4 cellular contexts compared by ENCODE assay signal in the genomic region with DNA sequence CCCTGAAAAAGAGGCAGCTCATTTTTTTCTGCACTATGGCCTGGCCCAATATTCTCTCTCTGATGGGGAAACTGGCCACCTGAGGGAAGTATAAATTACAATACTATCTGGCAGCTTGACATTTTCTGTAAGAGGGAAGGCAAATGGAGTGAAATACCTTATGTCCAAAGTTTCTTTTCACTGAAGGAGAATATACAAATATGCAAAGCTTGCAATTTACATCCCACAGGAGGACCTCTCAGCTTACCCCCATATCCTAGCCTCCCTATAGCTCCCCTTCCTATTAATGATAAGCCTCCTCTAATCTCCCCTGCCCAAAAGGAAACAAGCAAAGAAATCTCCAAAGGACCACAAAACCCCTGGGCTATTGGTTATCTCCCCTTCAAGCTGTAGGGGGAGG.
DNase-seq lines count a peak whose midpoint lies in the region; ATAC-seq, FAIRE-seq and TF ChIP-seq lines count a peak whose summit lies in the region.
"Not testable (repeated sequence)": the region's sequence is repeated elsewhere in the genome, so short reads cannot be mapped to it uniquely, and the experiment has no call there.

No MANE protein-coding gene starts in this region.

- not testable (repeated sequence) for H3K4me3 Mint-ChIP-seq in progenitor cell of endocrine pancreas (ENCODE audit: low read depth)

- peak overlapping the region; percentile 33 for H3K27ac Mint-ChIP-seq in progenitor cell of endocrine pancreas

- not testable (repeated sequence) for H2BK120ac ChIP-seq in IMR-90 (ENCODE audit: low read depth, low read length)

- not testable (repeated sequence) for H3K9ac ChIP-seq in IMR-90 (ENCODE audit: low read depth, low read length); HepG2 (ENCODE audit: insufficient read depth, low read depth, low read length)

- H2AK5ac ChIP-seq in IMR-90 (ENCODE audit: low read depth, low read length) = not testable (repeated sequence)

- not testable (repeated sequence) for H2AFZ ChIP-seq in IMR-90 (replicated peaks; ENCODE audit: low read length, poor library complexity); HepG2 (ENCODE audit: low read length)

- TF ChIP-seq POLR2A in IMR-90 (IDR thresholded peaks at IDR 0.05; ENCODE audit: low read depth, low read length); HepG2 (IDR thresholded peaks at IDR 0.05; ENCODE audit: insufficient read depth in 1 of 2, low read depth in 2 of 2, low read length in 2 of 2): not testable (repeated sequence)

- ATAC-seq in IMR-90 (ENCODE audit: low read depth); HepG2: not testable (repeated sequence)

- H3K4me1 Mint-ChIP-seq in progenitor cell of endocrine pancreas (ENCODE audit: low read depth) = not testable (repeated sequence)

- not testable (repeated sequence) for H4K91ac ChIP-seq in IMR-90 (ENCODE audit: insufficient read depth, low read depth, low read length)

- H3K4me2 ChIP-seq in IMR-90 (ENCODE audit: low read depth, low read length); HepG2 (ENCODE audit: low read depth, low read length): not testable (repeated sequence)

- not testable (repeated sequence) for H3K9me3 Mint-ChIP-seq in progenitor cell of endocrine pancreas (ENCODE audit: low read depth)

- TF ChIP-seq RAD21 in IMR-90 (IDR thresholded peaks at IDR 0.05; ENCODE audit: low read length); HepG2 (CRISPR knock-in tag; IDR thresholded peaks at IDR 0.05): not testable (repeated sequence)

- not testable (repeated sequence) for H3K56ac ChIP-seq in IMR-90 (ENCODE audit: extremely low read depth, insufficient read depth, low read length)

- H3K36me3 Mint-ChIP-seq in progenitor cell of endocrine pancreas (ENCODE audit: insufficient read depth) = not testable (repeated sequence)

- H3K27ac ChIP-seq in IMR-90 (ENCODE audit: insufficient read depth, low read length); HepG2 (ENCODE audit: extremely low read length, insufficient read depth, low read length): not testable (repeated sequence)

- not testable (repeated sequence) for H4K5ac ChIP-seq in IMR-90 (ENCODE audit: low read depth, low read length)

- not testable (repeated sequence) for H3K4ac ChIP-seq in IMR-90 (ENCODE audit: low read depth, low read length)

- in situ Hi-C loops in IMR-90 (cut with MboI; ENCODE audit: low sequenced_read_pairs); HepG2 (cut with HindIII; ENCODE audit: extremely low pct_ligation_motif_present, low pct_unique_long_range_greater_than_20kb): not testable (repeated sequence)

- BruUV-seq in IMR-90 (replicated peaks; lab: Mats Ljungman, UMichigan); HepG2 (replicated peaks; lab: Mats Ljungman, UMichigan): not testable (repeated sequence)

- H3K9me1 ChIP-seq in IMR-90 (ENCODE audit: insufficient read depth, low read length) = not testable (repeated sequence)

- H2BK20ac ChIP-seq in IMR-90 (ENCODE audit: low read depth, low read length) = not testable (repeated sequence)

- dilution Hi-C loops in IMR-90 (cut with HindIII; ENCODE audit: low sequenced_read_pairs, unreplicated experiment) = not testable (repeated sequence)

- intact Hi-C loops in IMR-90 (cut with micrococcal nuclease); HepG2 (cut with micrococcal nuclease; ENCODE audit: unreplicated experiment): not testable (repeated sequence)

- not testable (repeated sequence) for H3K4me1 ChIP-seq in IMR-90 (ENCODE audit: control insufficient read depth, insufficient read depth, low read length); HepG2 (ENCODE audit: insufficient read depth, low read length)

- POLR2A ChIA-PET in IMR-90 (lab: Charles Lee; ENCODE audit: unreplicated experiment); HepG2 (lab: Yijun Ruan, JAX): not testable (repeated sequence)

- H3K14ac ChIP-seq in IMR-90 (replicated peaks; ENCODE audit: low read depth, low read length) = not testable (repeated sequence)

- not testable (repeated sequence) for TF ChIP-seq CTCF in IMR-90 (conservative IDR thresholded peaks at IDR 0.05; ENCODE audit: low read depth, low read length); HepG2 (CRISPR knock-in tag; IDR thresholded peaks at IDR 0.05); progenitor cell of endocrine pancreas (IDR thresholded peaks at IDR 0.05; ENCODE audit: unreplicated experiment)

- peaks cover 11% of the 10 kb centered on the region for H3K27me3 Mint-ChIP-seq in progenitor cell of endocrine pancreas

- not testable (repeated sequence) for H2AK9ac ChIP-seq in IMR-90 (replicated peaks; ENCODE audit: low read depth, low read length, poor library complexity)

- H3K18ac ChIP-seq in IMR-90 (ENCODE audit: low read depth, low read length) = not testable (repeated sequence)

- not testable (repeated sequence) for H3K79me2 ChIP-seq in HepG2 (ENCODE audit: insufficient read depth, low read length)

- DNase-seq in IMR-90; HepG2 (ENCODE audit: low spot score); progenitor cell of endocrine pancreas (ENCODE audit: low spot score, unreplicated experiment): not testable (repeated sequence)
- peak; percentile 24 for DNase-seq in NCI-H526 treated with DMSO at 0.1 percent for 48 hours (lab: John Stamatoyannopoulos, UW)

- H4K20me1 ChIP-seq in IMR-90 (ENCODE audit: insufficient read depth, low read length); HepG2 (ENCODE audit: insufficient read depth, low read length): not testable (repeated sequence)

- not testable (repeated sequence) for H3K23ac ChIP-seq in IMR-90 (ENCODE audit: low read depth, low read length)

- H3K79me1 ChIP-seq in IMR-90 (ENCODE audit: low read depth in 1 of 2, low read length in 2 of 2) = not testable (repeated sequence)

- H2BK5ac ChIP-seq in IMR-90 (ENCODE audit: low read depth, low read length, poor library complexity, severe bottlenecking) = not testable (repeated sequence)

- H2BK15ac ChIP-seq in IMR-90 (ENCODE audit: low read depth, low read length) = not testable (repeated sequence)

- not testable (repeated sequence) for H3K9me3 ChIP-seq in IMR-90 (ENCODE audit: control insufficient read depth, insufficient read depth, low read length); HepG2 (ENCODE audit: low read length)

- not testable (repeated sequence) for H3K36me3 ChIP-seq in IMR-90 (ENCODE audit: control insufficient read depth, insufficient read depth, low read length); HepG2 (replicated peaks in 1 of 2; ENCODE audit: control insufficient read depth in 1 of 2, insufficient read depth in 2 of 2, low read length in 2 of 2)

- CTCF ChIA-PET in IMR-90 (lab: Yijun Ruan, JAX); HepG2 (lab: Yijun Ruan, JAX; ENCODE audit: low intra/inter-chr PET ratio, low total read pairs): not testable (repeated sequence)

- not testable (repeated sequence) for TF ChIP-seq EP300 in HepG2 (IDR thresholded peaks at IDR 0.05; ENCODE audit: low read depth in 2 of 2, low read length in 2 of 2); HepG2 (CRISPR knock-in tag; IDR thresholded peaks at IDR 0.05; ENCODE audit: borderline replicate concordance)

- FAIRE-seq in HepG2 (lab: Jason Lieb, UNC) = not testable (repeated sequence)

- H3K4me3 ChIP-seq in IMR-90 (ENCODE audit: insufficient read depth, low read depth, low read length); HepG2 (replicated peaks in 1 of 3; ENCODE audit: insufficient read depth in 1 of 3, low read depth in 2 of 3, low read length in 3 of 3): not testable (repeated sequence)

- H4K8ac ChIP-seq in IMR-90 (ENCODE audit: low read depth in 2 of 2, low read length in 2 of 2) = not testable (repeated sequence)

- not testable (repeated sequence) for H3K27me3 ChIP-seq in IMR-90 (ENCODE audit: control insufficient read depth, insufficient read depth, low read length); HepG2 (ENCODE audit: control insufficient read depth in 1 of 2, insufficient read depth in 2 of 2, low read length in 2 of 2)

TF ChIP-seq in IMR-90, 13 proteins besides CTCF, POLR2A, EP300 and RAD21:
- peak; percentile 51 for TF ChIP-seq MAFK (IDR thresholded peaks at IDR 0.05; ENCODE audit: low read depth, low read length)

TF ChIP-seq in HepG2, 621 proteins besides CTCF, POLR2A, EP300 and RAD21:
- peak in 1 of 2 experiments; percentile 64; a peak in 3 of 4 replicates for TF ChIP-seq MAFK (conservative IDR thresholded peaks at IDR 0.05 in 1 of 2, IDR thresholded peaks at IDR 0.05 in 1 of 2; ENCODE audit: low read length in 2 of 2)
- TF ChIP-seq MAFF (IDR thresholded peaks at IDR 0.05; ENCODE audit: low read depth, low read length) = peak; percentile 32; the same call in 1 of the 2 replicates
